1 cellular context compared by ENCODE assay signal in genomic region chr17:37725601-37726146, GRCh38.
A peak's percentile ranks its signal among the peaks of the same experiment; 100 is the strongest.
TF ChIP-seq lines count a peak whose summit lies in the region.

No MANE protein-coding gene starts in this region.

TF ChIP-seq in HEK293, 187 proteins besides CTCF, POLR2A, EP300 and RAD21 (continued from another document):
- TF ChIP-seq ZSCAN4 (tag by site-specific recombination; IDR thresholded peaks at IDR 0.05) (peak; percentile 40), ZIC2 (tag by site-specific recombination; IDR thresholded peaks at IDR 0.05) (peak; percentile 64), ZNF335 (tag by site-specific recombination; conservative IDR thresholded peaks at IDR 0.05) (peak; percentile 89), MZF1 (tag by site-specific recombination; IDR thresholded peaks at IDR 0.05; ENCODE audit: borderline replicate concordance) (peak; percentile 64; the same call in 1 of the 2 replicates)
